Comparison of ENCODE assay signal across 21 cellular contexts in the genomic region with DNA sequence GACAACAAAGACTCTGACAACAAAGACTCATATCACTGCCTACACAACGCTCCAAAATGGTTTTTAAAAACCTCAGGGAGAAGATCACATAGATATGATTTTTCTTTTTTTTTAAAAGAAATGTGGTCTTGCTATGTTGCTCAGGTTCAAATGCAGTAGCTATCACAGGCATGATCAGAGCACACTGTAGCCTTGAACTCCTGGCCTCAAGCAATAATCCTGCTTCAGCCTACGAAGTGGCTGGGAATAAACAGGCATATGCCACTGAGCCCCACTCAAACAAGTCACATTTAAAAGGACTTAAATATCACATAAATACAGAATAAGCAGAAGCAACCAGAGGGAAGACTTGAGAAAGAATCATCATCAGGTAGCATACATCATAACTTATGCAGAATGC. TPM values are rescaled to one million over a fixed set of nuclear protein-coding genes. Genes with fewer than 3 reads are reported as not detected.
A peak's percentile ranks its signal among the peaks of the same experiment; 100 is the strongest.
DNase-seq lines count a peak whose midpoint lies in the region; ATAC-seq, FAIRE-seq and TF ChIP-seq lines count a peak whose summit lies in the region.
"Had no signal": no experiment of that assay in that cellular context is flagged by ENCODE, and none has a peak within 500 bp of the region (broad histone marks: within the 10 kb centered on the region; RNA-seq: fewer than 3 reads in every experiment).

No MANE protein-coding gene starts in this region.

- no peak for FAIRE-seq in HepG2 (lab: Jason Lieb, UNC)
- FAIRE-seq in endothelial cell of umbilical vein (lab: Jason Lieb, UNC) = no peak

- intact Hi-C loops in HepG2 (cut with micrococcal nuclease; ENCODE audit: unreplicated experiment) = no loop called here
- intact Hi-C loops in right lobe of liver (cut with DNase I) = no loop called here
- intact Hi-C loops in endothelial cell of umbilical vein (cut with micrococcal nuclease) = no loop called here

- dilution Hi-C loops in endothelial cell of umbilical vein (cut with MboI; ENCODE audit: extremely low pct_ligation_motif_present, low sequenced_read_pairs) = no loop called here

- TF ChIP-seq CTCF in HepG2 (CRISPR knock-in tag; IDR thresholded peaks at IDR 0.05) = no peak
- no peak for TF ChIP-seq CTCF in right lobe of liver (IDR thresholded peaks at IDR 0.05)
- TF ChIP-seq CTCF in Loucy (conservative IDR thresholded peaks at IDR 0.05; ENCODE audit: low read length) = no peak
- no peak for TF ChIP-seq CTCF in endothelial cell of umbilical vein (IDR thresholded peaks at IDR 0.05; ENCODE audit: extremely low read depth in 1 of 2, insufficient read depth in 1 of 2, low read depth in 1 of 2, low read length in 2 of 2)

- peaks cover 11 to 45% of the 10 kb centered on the region in 2 experiments for H3K36me3 ChIP-seq in HepG2 (replicated peaks in 1 of 2; ENCODE audit: control insufficient read depth in 1 of 2, insufficient read depth in 2 of 2, low read length in 2 of 2)
- no peaks in the 10 kb centered on the region for H3K36me3 ChIP-seq in right lobe of liver
- H3K36me3 ChIP-seq in Loucy (ENCODE audit: insufficient read depth, low read length) = peaks cover 89% of the 10 kb centered on the region
- peaks cover 3 to 8% of the 10 kb centered on the region in 2 experiments for H3K36me3 ChIP-seq in endothelial cell of umbilical vein (ENCODE audit: control insufficient read depth in 2 of 2, extremely low read depth in 1 of 2, insufficient read depth in 2 of 2, low read length in 2 of 2)
- peaks cover 68% of the 10 kb centered on the region for H3K36me3 ChIP-seq in MG63

- H4K20me1 ChIP-seq in HepG2 (ENCODE audit: insufficient read depth, low read length) = peaks cover 76% of the 10 kb centered on the region
- H4K20me1 ChIP-seq in Loucy (ENCODE audit: insufficient read depth, low read length, poor library complexity, severe bottlenecking) = peaks cover 98% of the 10 kb centered on the region
- peaks cover 29% of the 10 kb centered on the region for H4K20me1 ChIP-seq in endothelial cell of umbilical vein (replicated peaks; ENCODE audit: control insufficient read depth, extremely low read depth, insufficient read depth, low read length)

- no peak for DNase-seq in HepG2 (ENCODE audit: low spot score)
- no peak for DNase-seq in right lobe of liver
- no peak for DNase-seq in endothelial cell of umbilical vein (ENCODE audit: low read depth, low spot score)
- DNase-seq in HEK293T (ENCODE audit: extremely low spot score) = no peak
- DNase-seq in MG63 = no peak
- DNase-seq in T-helper 9 cell = no peak
- DNase-seq: activated CD4-positive, alpha-beta memory T cell treated with anti-CD3 and anti-CD28 coated beads, Interleukin-2, amount 10 ng/mL, durations not matched to agents 7 days and 5 days; erythroblast; HCEC 1CT; left cardiac atrium; mesendoderm; NCI-H1105; NCI-H2029; NCI-H69; retina; testis had no signal

- no peaks in the 10 kb centered on the region for H3K9me2 ChIP-seq in Loucy (replicated peaks; ENCODE audit: low read depth, low read length)

- H3K4me1 ChIP-seq in HepG2 (ENCODE audit: insufficient read depth, low read length) (peaks cover 56% of the 10 kb centered on the region), right lobe of liver (peaks cover 0 to 34% (median 3%) of the 10 kb centered on the region in 4 donors), Loucy (ENCODE audit: insufficient read depth, low read length, poor library complexity, severe bottlenecking) (peaks cover 30% of the 10 kb centered on the region), endothelial cell of umbilical vein (ENCODE audit: control insufficient read depth, extremely low read depth, insufficient read depth, low read length) (no peaks in the 10 kb centered on the region)
- H3K4me1 ChIP-seq: testis had no signal

- TF ChIP-seq POLR2A in HepG2 (IDR thresholded peaks at IDR 0.05; ENCODE audit: insufficient read depth in 1 of 2, low read depth in 2 of 2, low read length in 2 of 2) = no peak
- TF ChIP-seq POLR2A in right lobe of liver (IDR thresholded peaks at IDR 0.05) = no peak
- no peak for TF ChIP-seq POLR2A in endothelial cell of umbilical vein (IDR thresholded peaks at IDR 0.05; ENCODE audit: low read depth, low read length)

- H3K9me1 ChIP-seq in endothelial cell of umbilical vein (replicated peaks; ENCODE audit: control insufficient read depth, extremely low read depth, insufficient read depth, low read length) = peaks cover 3% of the 10 kb centered on the region

- peaks cover 95% of the 10 kb centered on the region for H3K79me2 ChIP-seq in HepG2 (ENCODE audit: insufficient read depth, low read length)
- H3K79me2 ChIP-seq in Loucy (ENCODE audit: insufficient read depth, low read length) = peaks cover 99% of the 10 kb centered on the region
- peaks cover 99% of the 10 kb centered on the region for H3K79me2 ChIP-seq in endothelial cell of umbilical vein (ENCODE audit: control insufficient read depth, insufficient read depth, low read length)

- no peak overlapping the region for H3K4me3 ChIP-seq in HepG2 (replicated peaks in 1 of 3; ENCODE audit: insufficient read depth in 1 of 3, low read depth in 2 of 3, low read length in 3 of 3)
- no peak overlapping the region for H3K4me3 ChIP-seq in right lobe of liver
- peak overlapping the region; percentile 13 for H3K4me3 ChIP-seq in Loucy (ENCODE audit: low read length, poor library complexity, severe bottlenecking)
- H3K4me3 ChIP-seq in endothelial cell of umbilical vein (replicated peaks in 1 of 3; ENCODE audit: insufficient read depth in 1 of 3, low read depth in 1 of 3, low read length in 3 of 3) = no peak overlapping the region
- no peak overlapping the region for H3K4me3 ChIP-seq in MG63
- H3K4me3 ChIP-seq: smooth muscle cell, testis, vagina had no signal

- 66% methylated on average over 2 of the region's 2 CpGs for WGBS in HepG2 (ENCODE audit: low lambda C conversion rate)
- 66% methylated on average over 2 of the region's 2 CpGs for WGBS in right lobe of liver (ENCODE audit: insufficient coverage, low coverage, low lambda C conversion rate, missing lambda C conversion rate)

- BruUV-seq in HepG2 (replicated peaks; lab: Mats Ljungman, UMichigan) (no TSS peak), endothelial cell of umbilical vein (replicated peaks; lab: Mats Ljungman, UMichigan) (no TSS peak)

- H3K9me3 ChIP-seq in HepG2 (ENCODE audit: low read length) = no peaks in the 10 kb centered on the region
- H3K9me3 ChIP-seq in right lobe of liver = no peaks in the 10 kb centered on the region
- H3K9me3 ChIP-seq in Loucy (ENCODE audit: insufficient read depth, low read depth, low read length) = no peaks in the 10 kb centered on the region
- no peaks in the 10 kb centered on the region for H3K9me3 ChIP-seq in endothelial cell of umbilical vein (replicated peaks; ENCODE audit: control insufficient read depth, insufficient read depth, low read length)
- H3K9me3 ChIP-seq in MG63 = no peaks in the 10 kb centered on the region
- H3K9me3 ChIP-seq: testis, vagina had no signal

- H3K9ac ChIP-seq in HepG2 (ENCODE audit: insufficient read depth, low read depth, low read length) = no peak overlapping the region
- H3K9ac ChIP-seq in Loucy (ENCODE audit: low read depth, low read length, poor library complexity, severe bottlenecking) = no peak overlapping the region
- H3K9ac ChIP-seq in endothelial cell of umbilical vein (replicated peaks; ENCODE audit: extremely low read depth, insufficient read depth, low read length) = no peak overlapping the region

- no peak for TF ChIP-seq EP300 in HepG2 (IDR thresholded peaks at IDR 0.05; ENCODE audit: low read depth in 2 of 2, low read length in 2 of 2)
- TF ChIP-seq EP300 in HepG2 (CRISPR knock-in tag; IDR thresholded peaks at IDR 0.05; ENCODE audit: borderline replicate concordance) = no peak

- H3K27ac ChIP-seq in HepG2 (ENCODE audit: extremely low read length, insufficient read depth, low read length) = no peak overlapping the region
- no peak overlapping the region for H3K27ac ChIP-seq in right lobe of liver
- H3K27ac ChIP-seq in endothelial cell of umbilical vein (ENCODE audit: insufficient read depth, low read depth, low read length) = no peak overlapping the region
- H3K27ac ChIP-seq: C4-2B, HL-60, testis, vagina had no signal

- CTCF ChIA-PET in HepG2 (lab: Yijun Ruan, JAX; ENCODE audit: low intra/inter-chr PET ratio, low total read pairs) (no interaction called here), endothelial cell of umbilical vein (lab: Charles Lee) (interaction anchor here (1.0 kb wide), 1 partner anchor 18 kb away, joined by 5 read pairs; no protein-coding TSS in a partner anchor), HEK293T (lab: Yijun Ruan, JAX) (no interaction called here)

- no peak for TF ChIP-seq RAD21 in HepG2 (CRISPR knock-in tag; IDR thresholded peaks at IDR 0.05)

- H2AFZ ChIP-seq in HepG2 (ENCODE audit: low read length) (no peak overlapping the region), Loucy (ENCODE audit: low read length) (no peak overlapping the region), endothelial cell of umbilical vein (ENCODE audit: low read depth, low read length) (no peak overlapping the region)

- H3K4me2 ChIP-seq in HepG2 (ENCODE audit: low read depth, low read length) = no peak overlapping the region
- peak overlapping the region; percentile 62 for H3K4me2 ChIP-seq in Loucy (ENCODE audit: low read depth, low read length, poor library complexity, severe bottlenecking)
- peak overlapping the region; percentile 4 for H3K4me2 ChIP-seq in endothelial cell of umbilical vein (ENCODE audit: insufficient read depth, low read length)
- H3K4me2 ChIP-seq: smooth muscle cell had no signal

- POLR2A ChIA-PET in HepG2 (lab: Yijun Ruan, JAX) = no interaction called here
- POLR2A ChIA-PET in endothelial cell of umbilical vein (lab: Charles Lee) = no interaction called here
- POLR2A ChIA-PET in HEK293T (lab: Yijun Ruan, JAX) = no interaction called here

- no peaks in the 10 kb centered on the region; the same call in 1 of the 2 replicates for H3F3A ChIP-seq in Loucy (ENCODE audit: low read depth)

- in situ Hi-C loops in HepG2 (cut with HindIII; ENCODE audit: extremely low pct_ligation_motif_present, low pct_unique_long_range_greater_than_20kb) = no loop called here

- ATAC-seq in HepG2 = peak; percentile 54
- ATAC-seq in right lobe of liver = no peak
- ATAC-seq: left cardiac atrium had no signal

- H3K27me3 ChIP-seq in HepG2 (ENCODE audit: control insufficient read depth in 1 of 2, insufficient read depth in 2 of 2, low read length in 2 of 2) (no peaks in the 10 kb centered on the region; a peak in 1 of 5 replicates), right lobe of liver (no peaks in the 10 kb centered on the region), Loucy (ENCODE audit: insufficient read depth, low read length, poor library complexity, severe bottlenecking) (no peaks in the 10 kb centered on the region), endothelial cell of umbilical vein (ENCODE audit: control insufficient read depth in 2 of 2, insufficient read depth in 2 of 2, low read length in 2 of 2) (no peaks in the 10 kb centered on the region), MG63 (no peaks in the 10 kb centered on the region)
- H3K27me3 ChIP-seq: testis, vagina had no signal

RNA-seq across cellular contexts. Expression of a gene that starts 14.7 kb away (rescaled TPM):
- 165 and 198 TPM in 2 replicates for total RNA-seq in HepG2 (2016; rRNA removed; fragmentation: Illumina TruSeq; extraction: Trizol)
- 19.0 and 24.6 TPM in 2 replicates for total RNA-seq in HepG2 (2016; cell fraction: cytosol; rRNA removed; fragmentation: Illumina TruSeq; extraction: Trizol; ENCODE audit: low read depth)
- total RNA-seq in HepG2 (2016; cell fraction: insoluble cytoplasmic fraction; rRNA removed; fragmentation: Illumina TruSeq; extraction: Trizol) = 159 and 207 TPM in 2 replicates
- total RNA-seq in HepG2 (2016; cell fraction: membrane; rRNA removed; fragmentation: Illumina TruSeq; extraction: Trizol) = 50.2 and 58.7 TPM in 2 replicates
- 250 and 254 TPM in 2 replicates for total RNA-seq in HepG2 (2016; cell fraction: nucleus; rRNA removed; fragmentation: Illumina TruSeq; extraction: Trizol)
- polyA plus RNA-seq in HepG2 (2011; rRNA removed) = 77.2 and 92.9 TPM in 2 replicates
- 33.7 and 45.6 TPM in 2 replicates for polyA plus RNA-seq in HepG2 (2011; cell fraction: cytosol; rRNA removed)
- polyA plus RNA-seq in HepG2 (2011; cell fraction: nucleus; rRNA removed) = 115 and 138 TPM in 2 replicates
- 79.8 and 86.1 TPM in 2 replicates for polyA plus RNA-seq in HepG2 (2012)
- polyA plus RNA-seq in HepG2 (2016; cell fraction: cytosol; fragmentation: Illumina TruSeq; extraction: Trizol; ENCODE audit: low read depth) = 9.6 and 13.3 TPM in 2 replicates
- polyA plus RNA-seq in HepG2 (2016; cell fraction: insoluble cytoplasmic fraction; fragmentation: Illumina TruSeq; extraction: Trizol; ENCODE audit: low read depth) = 153 and 171 TPM in 2 replicates
- 31.8 and 34.9 TPM in 2 replicates for polyA plus RNA-seq in HepG2 (2016; cell fraction: membrane; fragmentation: Illumina TruSeq; extraction: Trizol; ENCODE audit: low read depth)
- 187 and 190 TPM in 2 replicates for polyA plus RNA-seq in HepG2 (2016; cell fraction: nucleus; fragmentation: Illumina TruSeq; extraction: Trizol; ENCODE audit: insufficient read depth, low read depth)
- polyA minus RNA-seq in HepG2 (2011; rRNA and poly(A)+ RNA removed; ENCODE audit: low replicate concordance) = 100 and 159 TPM in 2 replicates
- polyA minus RNA-seq in HepG2 (2011; cell fraction: cytosol; rRNA and poly(A)+ RNA removed) = 55.3 and 55.4 TPM in 2 replicates
- 424 and 461 TPM in 2 replicates for polyA minus RNA-seq in HepG2 (2011; cell fraction: nucleus; rRNA and poly(A)+ RNA removed)
- total RNA-seq in right lobe of liver = 10 to 100 TPM; 26.4 to 56.3 (median 42.1) TPM
- total RNA-seq in endothelial cell of umbilical vein = 148 and 152 TPM in 2 replicates
- 57.9 and 72.3 TPM in 2 replicates for polyA plus RNA-seq in endothelial cell of umbilical vein
- polyA plus RNA-seq in endothelial cell of umbilical vein (2011; cell fraction: cytosol; rRNA removed) = 70.0 and 71.1 TPM in 2 replicates
- polyA plus RNA-seq in endothelial cell of umbilical vein (2011; cell fraction: nucleus; rRNA removed) = 227 and 296 TPM in 2 replicates
- 91.7 and 146 TPM in 2 replicates for polyA plus RNA-seq in endothelial cell of umbilical vein (2012)
- 187 and 196 TPM in 2 replicates for polyA minus RNA-seq in endothelial cell of umbilical vein
- 68.2 TPM for polyA minus RNA-seq in endothelial cell of umbilical vein (2011; cell fraction: cytosol; rRNA and poly(A)+ RNA removed)
- 278 and 367 TPM in 2 replicates for polyA minus RNA-seq in endothelial cell of umbilical vein (2011; cell fraction: nucleus; rRNA and poly(A)+ RNA removed)
- total RNA-seq in MG63 (2014; rRNA removed; shearing (Covaris generic); ENCODE audit: low replicate concordance) = 197 and 243 TPM in 2 replicates
